Comparison of ENCODE assay signal across 1 cellular context in genomic region chr17:7095642-7096041, GRCh38.
TF ChIP-seq lines count a peak whose summit lies in the region.

No MANE protein-coding gene starts in this region.

TF ChIP-seq in GM12878, 131 proteins besides CTCF, POLR2A, EP300 and RAD21 (continued from another document):
- TF ChIP-seq, protein P1, sequence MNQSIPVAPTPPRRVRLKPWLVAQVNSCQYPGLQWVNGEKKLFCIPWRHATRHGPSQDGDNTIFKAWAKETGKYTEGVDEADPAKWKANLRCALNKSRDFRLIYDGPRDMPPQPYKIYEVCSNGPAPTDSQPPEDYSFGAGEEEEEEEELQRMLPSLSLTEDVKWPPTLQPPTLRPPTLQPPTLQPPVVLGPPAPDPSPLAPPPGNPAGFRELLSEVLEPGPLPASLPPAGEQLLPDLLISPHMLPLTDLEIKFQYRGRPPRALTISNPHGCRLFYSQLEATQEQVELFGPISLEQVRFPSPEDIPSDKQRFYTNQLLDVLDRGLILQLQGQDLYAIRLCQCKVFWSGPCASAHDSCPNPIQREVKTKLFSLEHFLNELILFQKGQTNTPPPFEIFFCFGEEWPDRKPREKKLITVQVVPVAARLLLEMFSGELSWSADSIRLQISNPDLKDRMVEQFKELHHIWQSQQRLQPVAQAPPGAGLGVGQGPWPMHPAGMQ (IDR thresholded peaks at IDR 0.05; ENCODE audit: borderline replicate concordance) = no peak
- TF ChIP-seq CREB1 (IDR thresholded peaks at IDR 0.05; ENCODE audit: low read depth) (no peak), IRF4 (IDR thresholded peaks at IDR 0.05; ENCODE audit: low read depth, low read length) (peak; percentile 83), DPF2 (IDR thresholded peaks at IDR 0.05) (peak; percentile 43; the same call in 1 of the 2 replicates), MTA2 (IDR thresholded peaks at IDR 0.05; ENCODE audit: low read depth) (peak; percentile 84), ELK1 (IDR thresholded peaks at IDR 0.05; ENCODE audit: low read depth, low read length) (no peak), EED (IDR thresholded peaks at IDR 0.05; ENCODE audit: low read depth) (peak; percentile 57), YBX1 (IDR thresholded peaks at IDR 0.05) (no peak), NR2F1 (conservative IDR thresholded peaks at IDR 0.05) (no peak; the same call in 1 of the 2 replicates), MEF2A (IDR thresholded peaks at IDR 0.05; ENCODE audit: insufficient read depth, low read depth, low read length) (0 out of 2 replicates have a peak, but pooled peaks have one; percentile 53), NFIC (IDR thresholded peaks at IDR 0.05; ENCODE audit: low read depth, low read length) (peak; percentile 64; the same call in 1 of the 2 replicates), BCL3 (IDR thresholded peaks at IDR 0.05; ENCODE audit: borderline replicate concordance, insufficient read depth, low read depth, low read length, poor library complexity, severe bottlenecking) (no peak), CHD2 (IDR thresholded peaks at IDR 0.05; ENCODE audit: borderline replicate concordance, low read depth, low read length) (no peak), SPI1 (IDR thresholded peaks at IDR 0.05; ENCODE audit: borderline replicate concordance, insufficient read depth, low read depth, low read length) (peak; percentile 99), SKIL (IDR thresholded peaks at IDR 0.05; ENCODE audit: low read depth, poor library complexity, severe bottlenecking) (no peak), RCOR1 (conservative IDR thresholded peaks at IDR 0.05; ENCODE audit: low read depth, low read length) (no peak), E2F8 (IDR thresholded peaks at IDR 0.05; ENCODE audit: low read depth, partially characterized antibody) (no peak), POLR2AphosphoS5 (IDR thresholded peaks at IDR 0.05; ENCODE audit: low read length) (no peak), PAX5 (IDR thresholded peaks at IDR 0.05; ENCODE audit: borderline replicate concordance, low read depth, low read length) (no peak), KDM1A (IDR thresholded peaks at IDR 0.05; ENCODE audit: borderline replicate concordance) (no peak), RELB (IDR thresholded peaks at IDR 0.05; ENCODE audit: low read depth) (peak; percentile 71; the same call in 1 of the 2 replicates), PAX8 (IDR thresholded peaks at IDR 0.05) (no peak), ZNF217 (IDR thresholded peaks at IDR 0.05) (no peak), REST (IDR thresholded peaks at IDR 0.05; ENCODE audit: low read depth, low read length) (no peak), PML (IDR thresholded peaks at IDR 0.05; ENCODE audit: low read length) (no peak), SIN3A (IDR thresholded peaks at IDR 0.05; ENCODE audit: low read depth, low read length) (no peak), WRNIP1 (IDR thresholded peaks at IDR 0.05; ENCODE audit: borderline replicate concordance, low read depth, low read length) (no peak)
- TF ChIP-seq, protein P2, sequence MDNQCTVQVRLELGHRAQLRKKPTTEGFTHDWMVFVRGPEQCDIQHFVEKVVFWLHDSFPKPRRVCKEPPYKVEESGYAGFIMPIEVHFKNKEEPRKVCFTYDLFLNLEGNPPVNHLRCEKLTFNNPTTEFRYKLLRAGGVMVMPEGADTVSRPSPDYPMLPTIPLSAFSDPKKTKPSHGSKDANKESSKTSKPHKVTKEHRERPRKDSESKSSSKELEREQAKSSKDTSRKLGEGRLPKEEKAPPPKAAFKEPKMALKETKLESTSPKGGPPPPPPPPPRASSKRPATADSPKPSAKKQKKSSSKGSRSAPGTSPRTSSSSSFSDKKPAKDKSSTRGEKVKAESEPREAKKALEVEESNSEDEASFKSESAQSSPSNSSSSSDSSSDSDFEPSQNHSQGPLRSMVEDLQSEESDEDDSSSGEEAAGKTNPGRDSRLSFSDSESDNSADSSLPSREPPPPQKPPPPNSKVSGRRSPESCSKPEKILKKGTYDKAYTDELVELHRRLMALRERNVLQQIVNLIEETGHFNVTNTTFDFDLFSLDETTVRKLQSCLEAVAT (IDR thresholded peaks at IDR 0.05) = no peak
- TF ChIP-seq, protein P3, sequence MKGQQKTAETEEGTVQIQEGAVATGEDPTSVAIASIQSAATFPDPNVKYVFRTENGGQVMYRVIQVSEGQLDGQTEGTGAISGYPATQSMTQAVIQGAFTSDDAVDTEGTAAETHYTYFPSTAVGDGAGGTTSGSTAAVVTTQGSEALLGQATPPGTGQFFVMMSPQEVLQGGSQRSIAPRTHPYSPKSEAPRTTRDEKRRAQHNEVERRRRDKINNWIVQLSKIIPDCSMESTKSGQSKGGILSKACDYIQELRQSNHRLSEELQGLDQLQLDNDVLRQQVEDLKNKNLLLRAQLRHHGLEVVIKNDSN (IDR thresholded peaks at IDR 0.05; ENCODE audit: borderline replicate concordance, extremely low read length, insufficient read depth, low read depth, low read length) = no peak
TF ChIP-seq in GM12878: peak in this region for 22.
